In the genomic region with DNA sequence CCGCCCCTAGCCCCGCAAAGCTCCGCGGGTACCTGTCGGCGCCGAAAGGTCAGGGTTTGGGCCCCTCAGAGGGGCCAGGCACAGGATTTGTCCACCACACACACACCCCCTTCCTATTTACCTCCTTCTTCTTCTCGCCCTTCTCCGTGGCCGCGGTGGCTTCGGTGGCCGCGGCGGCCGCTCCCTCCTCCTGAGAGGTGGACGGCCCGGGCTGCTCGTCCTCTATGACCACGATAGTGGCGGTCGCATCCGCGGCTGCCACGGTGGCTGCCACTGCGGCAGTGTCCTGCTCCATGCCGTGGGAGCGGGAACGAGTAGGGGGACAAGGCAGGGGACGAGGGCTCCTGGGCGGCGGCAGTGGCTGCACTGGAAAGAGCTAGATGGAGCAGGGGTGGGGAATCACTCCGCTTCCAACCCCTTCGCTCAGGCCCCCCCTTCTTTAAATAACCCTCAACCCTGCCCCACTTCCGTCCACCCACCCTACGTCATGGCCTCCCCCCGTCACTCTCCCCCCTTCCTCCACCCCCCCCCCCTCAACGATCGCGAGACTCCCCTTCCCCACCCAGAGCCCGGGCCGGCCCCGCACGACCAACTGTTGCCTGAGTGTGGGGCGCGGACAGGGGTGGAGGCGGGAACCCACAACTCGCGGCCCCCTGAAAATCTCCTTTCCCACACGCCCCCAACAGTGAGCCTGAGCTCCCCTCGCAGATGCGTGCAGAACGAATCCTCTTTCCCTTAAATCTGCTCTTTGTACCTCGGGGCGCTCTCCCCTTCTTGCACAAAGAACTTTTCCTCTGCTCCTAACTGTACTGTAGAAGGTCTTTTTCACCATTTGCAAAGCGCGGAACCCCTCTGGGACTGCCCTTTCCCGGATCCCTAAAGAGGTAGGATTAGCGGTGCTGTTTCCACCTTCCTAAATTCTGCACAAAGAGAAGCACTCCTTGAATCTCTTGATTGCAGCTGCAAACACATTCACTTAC, we compare ENCODE assay signal across 8 cellular contexts. TPM values are rescaled to one million over a fixed set of nuclear protein-coding genes. Genes with fewer than 3 reads are reported as not detected.
A peak's percentile ranks its signal among the peaks of the same experiment; 100 is the strongest.
DNase-seq lines count a peak whose midpoint lies in the region; ATAC-seq lines count a peak whose summit lies in the region.

A gene with protein sequence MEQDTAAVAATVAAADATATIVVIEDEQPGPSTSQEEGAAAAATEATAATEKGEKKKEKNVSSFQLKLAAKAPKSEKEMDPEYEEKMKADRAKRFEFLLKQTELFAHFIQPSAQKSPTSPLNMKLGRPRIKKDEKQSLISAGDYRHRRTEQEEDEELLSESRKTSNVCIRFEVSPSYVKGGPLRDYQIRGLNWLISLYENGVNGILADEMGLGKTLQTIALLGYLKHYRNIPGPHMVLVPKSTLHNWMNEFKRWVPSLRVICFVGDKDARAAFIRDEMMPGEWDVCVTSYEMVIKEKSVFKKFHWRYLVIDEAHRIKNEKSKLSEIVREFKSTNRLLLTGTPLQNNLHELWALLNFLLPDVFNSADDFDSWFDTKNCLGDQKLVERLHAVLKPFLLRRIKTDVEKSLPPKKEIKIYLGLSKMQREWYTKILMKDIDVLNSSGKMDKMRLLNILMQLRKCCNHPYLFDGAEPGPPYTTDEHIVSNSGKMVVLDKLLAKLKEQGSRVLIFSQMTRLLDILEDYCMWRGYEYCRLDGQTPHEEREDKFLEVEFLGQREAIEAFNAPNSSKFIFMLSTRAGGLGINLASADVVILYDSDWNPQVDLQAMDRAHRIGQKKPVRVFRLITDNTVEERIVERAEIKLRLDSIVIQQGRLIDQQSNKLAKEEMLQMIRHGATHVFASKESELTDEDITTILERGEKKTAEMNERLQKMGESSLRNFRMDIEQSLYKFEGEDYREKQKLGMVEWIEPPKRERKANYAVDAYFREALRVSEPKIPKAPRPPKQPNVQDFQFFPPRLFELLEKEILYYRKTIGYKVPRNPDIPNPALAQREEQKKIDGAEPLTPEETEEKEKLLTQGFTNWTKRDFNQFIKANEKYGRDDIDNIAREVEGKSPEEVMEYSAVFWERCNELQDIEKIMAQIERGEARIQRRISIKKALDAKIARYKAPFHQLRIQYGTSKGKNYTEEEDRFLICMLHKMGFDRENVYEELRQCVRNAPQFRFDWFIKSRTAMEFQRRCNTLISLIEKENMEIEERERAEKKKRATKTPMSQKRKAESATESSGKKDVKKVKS (minus strand): TSS at position 415 of the 980 bp plus-strand sequence. CDS start 120 bp downstream, at position 295.

- H3K79me2 ChIP-seq in GM23248 (ENCODE audit: insufficient read depth) = peaks cover 36% of the 10 kb centered on the region

- no peaks in the 10 kb centered on the region for H4K20me1 ChIP-seq in GM23248 (ENCODE audit: insufficient read depth)

- H3K36me3 ChIP-seq in GM23248 (ENCODE audit: low read depth) (no peaks in the 10 kb centered on the region), ectodermal cell (ENCODE audit: control insufficient read depth, insufficient read depth, low read length) (no peaks in the 10 kb centered on the region)

- peak within 1 kb of the TSS; percentile 65 for H3K4me2 ChIP-seq in GM23248 (ENCODE audit: unreplicated experiment)

- H3K4me1 ChIP-seq in GM23248 (ENCODE audit: insufficient read depth) (0 out of 2 replicates have a peak, but pooled peaks cover 5% of the 10 kb centered on the region), ectodermal cell (ENCODE audit: control insufficient read depth, insufficient read depth, low read length) (no peaks in the 10 kb centered on the region)

- peaks cover 11% of the 10 kb centered on the region for H3K27me3 Mint-ChIP-seq in stimulated activated memory B cell treated with anti-CD40 and anti-IgM and Interleukin-4, amounts not matched to agents 10 μg/mL and 1 μg/mL and 100 μg/mL, for 72 hours

- 3% methylated on average over 37 to 48 of the region's 59 CpGs for WGBS in GM23248 (ENCODE audit: low coverage in 1 of 2, low lambda C conversion rate in 2 of 2, missing lambda C conversion rate in 2 of 2), 2 experiments
- WGBS in ectodermal cell, 2 experiments = 0% methylated on average over 47 to 53 of the region's 59 CpGs

- in situ Hi-C loops in GM23248 (cut with MboI) (no loop called here), SK-MEL-5 (cut with HindIII; ENCODE audit: low pct_unique_long_range_greater_than_20kb, low sequenced_read_pairs) (no loop called here)

- no peaks in the 10 kb centered on the region for H3F3A ChIP-seq in GM23248 (ENCODE audit: insufficient read depth)

- no peaks in the 10 kb centered on the region for H3K9me2 ChIP-seq in GM23248 (ENCODE audit: insufficient read depth)

- peak; percentile 34 for DNase-seq in A172 (ENCODE audit: low spot score)
- DNase-seq in GM23248 = peak; percentile 43
- peak; percentile 56 for DNase-seq in SK-MEL-5 (ENCODE audit: low read depth, low spot score)
- peak; percentile 49 for DNase-seq in left lobe of liver (ENCODE audit: low spot score)
- no peak for DNase-seq in SW480 (ENCODE audit: low spot score)

- H3K36me3 Mint-ChIP-seq in stimulated activated memory B cell treated with anti-CD40 and anti-IgM and Interleukin-4, amounts not matched to agents 10 μg/mL and 1 μg/mL and 100 μg/mL, for 72 hours = no peaks in the 10 kb centered on the region

- ATAC-seq in left lobe of liver (peak; percentile 69), HG03442 (IDR thresholded peaks at IDR 0.05; ENCODE audit: unreplicated experiment) (no peak)
- no peak for ATAC-seq in stimulated activated memory B cell treated with anti-CD40 and anti-IgM and Interleukin-4, amounts not matched to agents 10 μg/mL and 1 μg/mL and 100 μg/mL, for 72 hours

- peak within 1 kb of the TSS; percentile 83 for H2AFZ ChIP-seq in GM23248

- H3K9ac ChIP-seq in GM23248 = peak within 1 kb of the TSS; percentile 88

- H3K4me1 Mint-ChIP-seq in stimulated activated memory B cell treated with anti-CD40 and anti-IgM and Interleukin-4, amounts not matched to agents 10 μg/mL and 1 μg/mL and 100 μg/mL, for 72 hours = peaks cover 4% of the 10 kb centered on the region

- no peak within 1 kb of the TSS for H3K27ac Mint-ChIP-seq in stimulated activated memory B cell treated with anti-CD40 and anti-IgM and Interleukin-4, amounts not matched to agents 10 μg/mL and 1 μg/mL and 100 μg/mL, for 72 hours

- H3K4me3 Mint-ChIP-seq in stimulated activated memory B cell treated with anti-CD40 and anti-IgM and Interleukin-4, amounts not matched to agents 10 μg/mL and 1 μg/mL and 100 μg/mL, for 72 hours = peak within 1 kb of the TSS; percentile 80

- H3K4me3 ChIP-seq in GM23248 (peak within 1 kb of the TSS; percentile 86), ectodermal cell (ENCODE audit: insufficient read depth, low read depth, low read length) (peak within 1 kb of the TSS; percentile 71)

- no peaks in the 10 kb centered on the region for H3K9me3 Mint-ChIP-seq in stimulated activated memory B cell treated with anti-CD40 and anti-IgM and Interleukin-4, amounts not matched to agents 10 μg/mL and 1 μg/mL and 100 μg/mL, for 72 hours

- no peaks in the 10 kb centered on the region for H3K27me3 ChIP-seq in GM23248 (replicated peaks; ENCODE audit: insufficient read depth)
- H3K27me3 ChIP-seq in ectodermal cell (ENCODE audit: control insufficient read depth, insufficient read depth, low read length, poor library complexity, severe bottlenecking) = no peaks in the 10 kb centered on the region

- H3K9me3 ChIP-seq in GM23248 (ENCODE audit: low read depth) = no peaks in the 10 kb centered on the region
- no peaks in the 10 kb centered on the region for H3K9me3 ChIP-seq in ectodermal cell (ENCODE audit: control insufficient read depth, low read length)

- peak within 1 kb of the TSS; percentile 59 for H3K27ac ChIP-seq in GM23248
- H3K27ac ChIP-seq in ectodermal cell (ENCODE audit: insufficient read depth, low read depth, low read length, poor library complexity, severe bottlenecking) = peak within 1 kb of the TSS; percentile 93

RNA-seq across cellular contexts. Expression of the gene that starts here (rescaled TPM):
- 26.3 and 28.2 TPM in 2 replicates for total RNA-seq in A172 (2014; rRNA removed; shearing (Covaris generic))
- total RNA-seq in GM23248 (2014; rRNA removed; shearing (Covaris generic)) = 36.9 and 40.7 TPM in 2 replicates
- polyA plus RNA-seq in GM23248 (2016; fragmentation: Nextera tagmentation; extraction: Ambion mirVana) = 36.3 and 38.5 TPM in 2 replicates
- 46.9 and 51.1 TPM in 2 replicates for total RNA-seq in SK-MEL-5 (2014; rRNA removed; shearing (Covaris generic))
- 28.1 and 32.8 TPM in 2 replicates for polyA plus RNA-seq in SK-MEL-5 (2015; cell fraction: cytosol; rRNA removed)
- 28.0 and 28.5 TPM in 2 replicates for polyA plus RNA-seq in SK-MEL-5 (2015; cell fraction: nucleus; rRNA removed)
- polyA plus RNA-seq in ectodermal cell (2013, experiment 1 of 4) = 103 TPM
- polyA plus RNA-seq in ectodermal cell (2013, experiment 2 of 4) = 110 TPM
- 84.9 TPM for polyA plus RNA-seq in ectodermal cell (2013, experiment 3 of 4)
- polyA plus RNA-seq in ectodermal cell (2013, experiment 4 of 4) = 95.2 TPM
- total RNA-seq in left lobe of liver = 22.7 TPM
